ENCODE assay signal across 1 cellular context in genomic region chr4:88283661-88284377, GRCh38.
TF ChIP-seq lines count a peak whose summit lies in the region.

No MANE protein-coding gene starts in this region.

TF ChIP-seq in WTC11, 78 proteins besides CTCF, POLR2A, EP300 and RAD21 (continued from another document):
- TF ChIP-seq, protein P1, sequence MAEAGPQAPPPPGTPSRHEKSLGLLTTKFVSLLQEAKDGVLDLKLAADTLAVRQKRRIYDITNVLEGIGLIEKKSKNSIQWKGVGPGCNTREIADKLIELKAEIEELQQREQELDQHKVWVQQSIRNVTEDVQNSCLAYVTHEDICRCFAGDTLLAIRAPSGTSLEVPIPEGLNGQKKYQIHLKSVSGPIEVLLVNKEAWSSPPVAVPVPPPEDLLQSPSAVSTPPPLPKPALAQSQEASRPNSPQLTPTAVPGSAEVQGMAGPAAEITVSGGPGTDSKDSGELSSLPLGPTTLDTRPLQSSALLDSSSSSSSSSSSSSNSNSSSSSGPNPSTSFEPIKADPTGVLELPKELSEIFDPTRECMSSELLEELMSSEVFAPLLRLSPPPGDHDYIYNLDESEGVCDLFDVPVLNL (CRISPR knock-in tag; IDR thresholded peaks at IDR 0.05; ENCODE audit: borderline replicate concordance, low read depth) = no peak
- TF ChIP-seq ZNF396 (CRISPR knock-in tag; IDR thresholded peaks at IDR 0.05; ENCODE audit: borderline replicate concordance) = no peak
- no peak for TF ChIP-seq TCF7 (CRISPR knock-in tag; IDR thresholded peaks at IDR 0.05; ENCODE audit: low read depth)
- TF ChIP-seq GTF2I (CRISPR knock-in tag; conservative IDR thresholded peaks at IDR 0.05) = no peak
- TF ChIP-seq ATF3 (CRISPR knock-in tag; conservative IDR thresholded peaks at IDR 0.05) = no peak
- TF ChIP-seq RORB (CRISPR knock-in tag; IDR thresholded peaks at IDR 0.05) = no peak
- TF ChIP-seq FOXK1 (CRISPR knock-in tag; IDR thresholded peaks at IDR 0.05) = 0 out of 2 replicates have a peak, but pooled peaks have one; percentile 23
- no peak for TF ChIP-seq ZNF317 (CRISPR knock-in tag; IDR thresholded peaks at IDR 0.05; ENCODE audit: borderline replicate concordance, low read depth)
- no peak for TF ChIP-seq JUN (CRISPR knock-in tag; IDR thresholded peaks at IDR 0.05)
- no peak for TF ChIP-seq TEAD1 (CRISPR knock-in tag; IDR thresholded peaks at IDR 0.05)
- no peak for TF ChIP-seq NR2C2 (CRISPR knock-in tag; IDR thresholded peaks at IDR 0.05)
- TF ChIP-seq PREB (CRISPR knock-in tag; IDR thresholded peaks at IDR 0.05; ENCODE audit: borderline replicate concordance) = no peak
- TF ChIP-seq ELF4 (CRISPR knock-in tag; IDR thresholded peaks at IDR 0.05; ENCODE audit: low read depth) = no peak
- no peak for TF ChIP-seq ZNF263 (CRISPR knock-in tag; IDR thresholded peaks at IDR 0.05; ENCODE audit: low read depth)
- TF ChIP-seq KAT7 (CRISPR knock-in tag; IDR thresholded peaks at IDR 0.05; ENCODE audit: borderline replicate concordance) = no peak
- TF ChIP-seq ATF6 (CRISPR knock-in tag; IDR thresholded peaks at IDR 0.05) = no peak
- TF ChIP-seq FOXP1 (CRISPR knock-in tag; IDR thresholded peaks at IDR 0.05; ENCODE audit: borderline replicate concordance) = no peak
- TF ChIP-seq ERG (CRISPR knock-in tag; IDR thresholded peaks at IDR 0.05) = no peak
- TF ChIP-seq NFE2L1 (CRISPR knock-in tag; IDR thresholded peaks at IDR 0.05) = no peak
- no peak for TF ChIP-seq NFYB (CRISPR knock-in tag; conservative IDR thresholded peaks at IDR 0.05; ENCODE audit: low read depth)
- TF ChIP-seq ZNF671 (CRISPR knock-in tag; IDR thresholded peaks at IDR 0.05) = no peak
- TF ChIP-seq, protein P2, sequence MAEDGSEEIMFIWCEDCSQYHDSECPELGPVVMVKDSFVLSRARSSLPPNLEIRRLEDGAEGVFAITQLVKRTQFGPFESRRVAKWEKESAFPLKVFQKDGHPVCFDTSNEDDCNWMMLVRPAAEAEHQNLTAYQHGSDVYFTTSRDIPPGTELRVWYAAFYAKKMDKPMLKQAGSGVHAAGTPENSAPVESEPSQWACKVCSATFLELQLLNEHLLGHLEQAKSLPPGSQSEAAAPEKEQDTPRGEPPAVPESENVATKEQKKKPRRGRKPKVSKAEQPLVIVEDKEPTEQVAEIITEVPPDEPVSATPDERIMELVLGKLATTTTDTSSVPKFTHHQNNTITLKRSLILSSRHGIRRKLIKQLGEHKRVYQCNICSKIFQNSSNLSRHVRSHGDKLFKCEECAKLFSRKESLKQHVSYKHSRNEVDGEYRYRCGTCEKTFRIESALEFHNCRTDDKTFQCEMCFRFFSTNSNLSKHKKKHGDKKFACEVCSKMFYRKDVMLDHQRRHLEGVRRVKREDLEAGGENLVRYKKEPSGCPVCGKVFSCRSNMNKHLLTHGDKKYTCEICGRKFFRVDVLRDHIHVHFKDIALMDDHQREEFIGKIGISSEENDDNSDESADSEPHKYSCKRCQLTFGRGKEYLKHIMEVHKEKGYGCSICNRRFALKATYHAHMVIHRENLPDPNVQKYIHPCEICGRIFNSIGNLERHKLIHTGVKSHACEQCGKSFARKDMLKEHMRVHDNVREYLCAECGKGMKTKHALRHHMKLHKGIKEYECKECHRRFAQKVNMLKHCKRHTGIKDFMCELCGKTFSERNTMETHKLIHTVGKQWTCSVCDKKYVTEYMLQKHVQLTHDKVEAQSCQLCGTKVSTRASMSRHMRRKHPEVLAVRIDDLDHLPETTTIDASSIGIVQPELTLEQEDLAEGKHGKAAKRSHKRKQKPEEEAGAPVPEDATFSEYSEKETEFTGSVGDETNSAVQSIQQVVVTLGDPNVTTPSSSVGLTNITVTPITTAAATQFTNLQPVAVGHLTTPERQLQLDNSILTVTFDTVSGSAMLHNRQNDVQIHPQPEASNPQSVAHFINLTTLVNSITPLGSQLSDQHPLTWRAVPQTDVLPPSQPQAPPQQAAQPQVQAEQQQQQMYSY (CRISPR knock-in tag; IDR thresholded peaks at IDR 0.05) = no peak
- TF ChIP-seq GABPB1 (CRISPR knock-in tag; IDR thresholded peaks at IDR 0.05) = no peak
- TF ChIP-seq ZNF138 (CRISPR knock-in tag; conservative IDR thresholded peaks at IDR 0.05) = 0 out of 2 replicates have a peak, but pooled peaks have one; percentile 53
- TF ChIP-seq, protein P3, sequence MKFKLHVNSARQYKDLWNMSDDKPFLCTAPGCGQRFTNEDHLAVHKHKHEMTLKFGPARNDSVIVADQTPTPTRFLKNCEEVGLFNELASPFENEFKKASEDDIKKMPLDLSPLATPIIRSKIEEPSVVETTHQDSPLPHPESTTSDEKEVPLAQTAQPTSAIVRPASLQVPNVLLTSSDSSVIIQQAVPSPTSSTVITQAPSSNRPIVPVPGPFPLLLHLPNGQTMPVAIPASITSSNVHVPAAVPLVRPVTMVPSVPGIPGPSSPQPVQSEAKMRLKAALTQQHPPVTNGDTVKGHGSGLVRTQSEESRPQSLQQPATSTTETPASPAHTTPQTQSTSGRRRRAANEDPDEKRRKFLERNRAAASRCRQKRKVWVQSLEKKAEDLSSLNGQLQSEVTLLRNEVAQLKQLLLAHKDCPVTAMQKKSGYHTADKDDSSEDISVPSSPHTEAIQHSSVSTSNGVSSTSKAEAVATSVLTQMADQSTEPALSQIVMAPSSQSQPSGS (CRISPR knock-in tag; IDR thresholded peaks at IDR 0.05; ENCODE audit: borderline replicate concordance, low read depth) = no peak
- peak; percentile 44; the same call in 1 of the 2 replicates for TF ChIP-seq CBFB (CRISPR knock-in tag; IDR thresholded peaks at IDR 0.05; ENCODE audit: low read depth)
- no peak for TF ChIP-seq PRRX2 (CRISPR knock-in tag; IDR thresholded peaks at IDR 0.05)
- no peak for TF ChIP-seq MXD4 (CRISPR knock-in tag; IDR thresholded peaks at IDR 0.05; ENCODE audit: borderline replicate concordance)
- TF ChIP-seq ZBTB21 (CRISPR knock-in tag; IDR thresholded peaks at IDR 0.05; ENCODE audit: borderline replicate concordance) = peak; percentile 64; the same call in 1 of the 2 replicates
- peak; percentile 70; the same call in 1 of the 2 replicates for TF ChIP-seq E2F5 (CRISPR knock-in tag; IDR thresholded peaks at IDR 0.05)
- TF ChIP-seq NFATC4 (CRISPR knock-in tag; IDR thresholded peaks at IDR 0.05) = no peak
- TF ChIP-seq ZNF232 (CRISPR knock-in tag; IDR thresholded peaks at IDR 0.05) = peak; percentile 6; the same call in 1 of the 2 replicates
- TF ChIP-seq, protein P4, sequence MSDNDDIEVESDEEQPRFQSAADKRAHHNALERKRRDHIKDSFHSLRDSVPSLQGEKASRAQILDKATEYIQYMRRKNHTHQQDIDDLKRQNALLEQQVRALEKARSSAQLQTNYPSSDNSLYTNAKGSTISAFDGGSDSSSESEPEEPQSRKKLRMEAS (CRISPR knock-in tag; IDR thresholded peaks at IDR 0.05) = peak; percentile 83; the same call in 1 of the 2 replicates
- TF ChIP-seq MYBL2 (CRISPR knock-in tag; IDR thresholded peaks at IDR 0.05) = no peak
- TF ChIP-seq, protein P5, sequence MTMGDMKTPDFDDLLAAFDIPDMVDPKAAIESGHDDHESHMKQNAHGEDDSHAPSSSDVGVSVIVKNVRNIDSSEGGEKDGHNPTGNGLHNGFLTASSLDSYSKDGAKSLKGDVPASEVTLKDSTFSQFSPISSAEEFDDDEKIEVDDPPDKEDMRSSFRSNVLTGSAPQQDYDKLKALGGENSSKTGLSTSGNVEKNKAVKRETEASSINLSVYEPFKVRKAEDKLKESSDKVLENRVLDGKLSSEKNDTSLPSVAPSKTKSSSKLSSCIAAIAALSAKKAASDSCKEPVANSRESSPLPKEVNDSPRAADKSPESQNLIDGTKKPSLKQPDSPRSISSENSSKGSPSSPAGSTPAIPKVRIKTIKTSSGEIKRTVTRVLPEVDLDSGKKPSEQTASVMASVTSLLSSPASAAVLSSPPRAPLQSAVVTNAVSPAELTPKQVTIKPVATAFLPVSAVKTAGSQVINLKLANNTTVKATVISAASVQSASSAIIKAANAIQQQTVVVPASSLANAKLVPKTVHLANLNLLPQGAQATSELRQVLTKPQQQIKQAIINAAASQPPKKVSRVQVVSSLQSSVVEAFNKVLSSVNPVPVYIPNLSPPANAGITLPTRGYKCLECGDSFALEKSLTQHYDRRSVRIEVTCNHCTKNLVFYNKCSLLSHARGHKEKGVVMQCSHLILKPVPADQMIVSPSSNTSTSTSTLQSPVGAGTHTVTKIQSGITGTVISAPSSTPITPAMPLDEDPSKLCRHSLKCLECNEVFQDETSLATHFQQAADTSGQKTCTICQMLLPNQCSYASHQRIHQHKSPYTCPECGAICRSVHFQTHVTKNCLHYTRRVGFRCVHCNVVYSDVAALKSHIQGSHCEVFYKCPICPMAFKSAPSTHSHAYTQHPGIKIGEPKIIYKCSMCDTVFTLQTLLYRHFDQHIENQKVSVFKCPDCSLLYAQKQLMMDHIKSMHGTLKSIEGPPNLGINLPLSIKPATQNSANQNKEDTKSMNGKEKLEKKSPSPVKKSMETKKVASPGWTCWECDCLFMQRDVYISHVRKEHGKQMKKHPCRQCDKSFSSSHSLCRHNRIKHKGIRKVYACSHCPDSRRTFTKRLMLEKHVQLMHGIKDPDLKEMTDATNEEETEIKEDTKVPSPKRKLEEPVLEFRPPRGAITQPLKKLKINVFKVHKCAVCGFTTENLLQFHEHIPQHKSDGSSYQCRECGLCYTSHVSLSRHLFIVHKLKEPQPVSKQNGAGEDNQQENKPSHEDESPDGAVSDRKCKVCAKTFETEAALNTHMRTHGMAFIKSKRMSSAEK (CRISPR knock-in tag; IDR thresholded peaks at IDR 0.05; ENCODE audit: borderline replicate concordance) = no peak
- TF ChIP-seq, protein P6, sequence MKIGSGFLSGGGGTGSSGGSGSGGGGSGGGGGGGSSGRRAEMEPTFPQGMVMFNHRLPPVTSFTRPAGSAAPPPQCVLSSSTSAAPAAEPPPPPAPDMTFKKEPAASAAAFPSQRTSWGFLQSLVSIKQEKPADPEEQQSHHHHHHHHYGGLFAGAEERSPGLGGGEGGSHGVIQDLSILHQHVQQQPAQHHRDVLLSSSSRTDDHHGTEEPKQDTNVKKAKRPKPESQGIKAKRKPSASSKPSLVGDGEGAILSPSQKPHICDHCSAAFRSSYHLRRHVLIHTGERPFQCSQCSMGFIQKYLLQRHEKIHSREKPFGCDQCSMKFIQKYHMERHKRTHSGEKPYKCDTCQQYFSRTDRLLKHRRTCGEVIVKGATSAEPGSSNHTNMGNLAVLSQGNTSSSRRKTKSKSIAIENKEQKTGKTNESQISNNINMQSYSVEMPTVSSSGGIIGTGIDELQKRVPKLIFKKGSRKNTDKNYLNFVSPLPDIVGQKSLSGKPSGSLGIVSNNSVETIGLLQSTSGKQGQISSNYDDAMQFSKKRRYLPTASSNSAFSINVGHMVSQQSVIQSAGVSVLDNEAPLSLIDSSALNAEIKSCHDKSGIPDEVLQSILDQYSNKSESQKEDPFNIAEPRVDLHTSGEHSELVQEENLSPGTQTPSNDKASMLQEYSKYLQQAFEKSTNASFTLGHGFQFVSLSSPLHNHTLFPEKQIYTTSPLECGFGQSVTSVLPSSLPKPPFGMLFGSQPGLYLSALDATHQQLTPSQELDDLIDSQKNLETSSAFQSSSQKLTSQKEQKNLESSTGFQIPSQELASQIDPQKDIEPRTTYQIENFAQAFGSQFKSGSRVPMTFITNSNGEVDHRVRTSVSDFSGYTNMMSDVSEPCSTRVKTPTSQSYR (CRISPR knock-in tag; IDR thresholded peaks at IDR 0.05) = no peak
- peak; percentile 52; the same call in 1 of the 2 replicates for TF ChIP-seq TP53 (CRISPR knock-in tag; IDR thresholded peaks at IDR 0.05)
- TF ChIP-seq ZNF219 (CRISPR knock-in tag; IDR thresholded peaks at IDR 0.05; ENCODE audit: borderline replicate concordance) = no peak
- TF ChIP-seq JAZF1 (CRISPR knock-in tag; IDR thresholded peaks at IDR 0.05) = no peak
- no peak for TF ChIP-seq ESRRA (CRISPR knock-in tag; IDR thresholded peaks at IDR 0.05; ENCODE audit: borderline replicate concordance)
- TF ChIP-seq ETV6 (CRISPR knock-in tag; IDR thresholded peaks at IDR 0.05) = no peak
- no peak for TF ChIP-seq SP1 (CRISPR knock-in tag; conservative IDR thresholded peaks at IDR 0.05)
